Comparison of ENCODE assay signal across 8 cellular contexts in the genomic region with DNA sequence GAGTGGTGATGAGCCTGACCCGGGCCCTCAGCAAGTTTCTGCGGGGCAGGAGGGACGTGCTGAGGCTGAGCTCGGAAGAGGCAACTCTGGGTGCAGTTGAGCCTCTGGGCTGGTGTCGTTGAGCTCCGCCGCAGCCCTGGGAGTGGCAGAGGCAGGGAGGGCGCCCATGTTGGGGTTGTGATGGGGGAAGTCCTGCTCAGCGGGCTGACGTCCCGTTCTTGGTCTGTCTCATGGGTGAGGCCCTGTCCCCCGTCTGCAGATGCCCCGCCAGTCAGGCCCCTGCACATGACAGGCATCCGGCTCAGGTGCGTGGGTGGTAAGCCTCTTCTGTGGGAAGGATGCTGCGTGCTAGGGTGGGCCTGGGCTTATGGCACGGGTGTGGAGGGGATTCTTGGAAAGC.
A peak's percentile ranks its signal among the peaks of the same experiment; 100 is the strongest.
DNase-seq lines count a peak whose midpoint lies in the region; ATAC-seq and TF ChIP-seq lines count a peak whose summit lies in the region.

No MANE protein-coding gene starts in this region.

- H3K4me3 Mint-ChIP-seq in activated T-cell treated with anti-CD3 and anti-CD28 coated beads, Interleukin-2, amount 50 U/mL, for 24 hours = peak overlapping the region; percentile 71

- intact Hi-C loops in adrenal gland (cut with DNase I) (no loop called here), colonic mucosa (cut with DNase I) (no loop called here)

- H3K36me3 Mint-ChIP-seq in activated T-cell treated with anti-CD3 and anti-CD28 coated beads, Interleukin-2, amount 50 U/mL, for 24 hours (ENCODE audit: low read depth) = no peaks in the 10 kb centered on the region

- H3K36me3 ChIP-seq in adrenal gland (replicated peaks in 1 of 2) (no peaks in the 10 kb centered on the region), colonic mucosa (no peaks in the 10 kb centered on the region)

- no peak for TF ChIP-seq CTCF in adrenal gland (IDR thresholded peaks at IDR 0.05)
- TF ChIP-seq CTCF in colonic mucosa (IDR thresholded peaks at IDR 0.05) = no peak

- H3K4me1 ChIP-seq in adrenal gland (replicated peaks in 1 of 2) (peaks cover 36 to 78% of the 10 kb centered on the region in 2 donors), colonic mucosa (peaks cover 17% of the 10 kb centered on the region)

- peak overlapping the region; percentile 95 for H3K27ac Mint-ChIP-seq in activated T-cell treated with anti-CD3 and anti-CD28 coated beads, Interleukin-2, amount 50 U/mL, for 24 hours

- H3K27me3 ChIP-seq in adrenal gland = no peaks in the 10 kb centered on the region
- no peaks in the 10 kb centered on the region for H3K27me3 ChIP-seq in colonic mucosa

- peaks cover 18% of the 10 kb centered on the region for H3K27me3 Mint-ChIP-seq in activated T-cell treated with anti-CD3 and anti-CD28 coated beads, Interleukin-2, amount 50 U/mL, for 24 hours

- no peak for TF ChIP-seq POLR2A in adrenal gland (IDR thresholded peaks at IDR 0.05)

- peaks cover 6% of the 10 kb centered on the region for H3K9me3 Mint-ChIP-seq in activated T-cell treated with anti-CD3 and anti-CD28 coated beads, Interleukin-2, amount 50 U/mL, for 24 hours

- peak; percentile 21 for ATAC-seq in GM18867 (IDR thresholded peaks at IDR 0.05; ENCODE audit: unreplicated experiment)
- ATAC-seq in HG03159 (IDR thresholded peaks at IDR 0.05; ENCODE audit: unreplicated experiment) = peak; percentile 26

- H3K4me3 ChIP-seq in adrenal gland (no peak overlapping the region), colonic mucosa (no peak overlapping the region)

- H3K9me3 ChIP-seq in adrenal gland (replicated peaks in 1 of 3) (no peaks in the 10 kb centered on the region), colonic mucosa (no peaks in the 10 kb centered on the region)

- H3K4me1 Mint-ChIP-seq in activated T-cell treated with anti-CD3 and anti-CD28 coated beads, Interleukin-2, amount 50 U/mL, for 24 hours (ENCODE audit: low read depth) = peaks cover 51% of the 10 kb centered on the region

- 68 to 82% (median 76%) methylated on average over 15 to 17 of the region's 17 CpGs; no CpG with 5 or more reads in 1 of the 4 donors for WGBS in adrenal gland, 4 donors

- H3K9ac ChIP-seq in colonic mucosa (ENCODE audit: low read depth in 2 of 2, low read length in 2 of 2) = peak overlapping the region in 1 of 2 donors; percentile 35

- DNase-seq in activated T-cell treated with anti-CD3 and anti-CD28 coated beads, Interleukin-2, amount 50 U/mL, for 24 hours = peak; percentile 84
- peak; percentile 78 to 83 for DNase-seq in stimulated activated CD4-positive, alpha-beta T cell treated with anti-CD3 and anti-CD28 coated beads, Interleukin-2, amount 100 ng/mL, for 24 hours
- DNase-seq in adrenal gland (no peak), foreskin melanocyte (no peak), colonic mucosa (no peak), DMS 273 (lab: John Stamatoyannopoulos, UW; ENCODE audit: unreplicated experiment) (no peak)

- H3K27ac ChIP-seq in adrenal gland (peak overlapping the region in 1 of 5 donors; percentile 99), colonic mucosa (no peak overlapping the region)

Comparison
In these comparisons a context has a peak if more than half of its experiments do, and no peak if none do; other contexts are left out.
1. DNase-seq: peak in activated T-cell treated with anti-CD3 and anti-CD28 coated beads, Interleukin-2, amount 50 U/mL, for 24 hours (single experiment) and stimulated activated CD4-positive, alpha-beta T cell treated with anti-CD3 and anti-CD28 coated beads, Interleukin-2, amount 100 ng/mL, for 24 hours (2 of 2); none in adrenal gland (0 of 7), foreskin melanocyte (single experiment), colonic mucosa (single experiment) and DMS 273 (single experiment).